In genomic region chr15:75672646-75673425, GRCh38 we compare ENCODE assay signal across 9 cellular contexts. TPM values are rescaled to one million over a fixed set of nuclear protein-coding genes. Genes with fewer than 3 reads are reported as not detected.
DNase-seq lines count a peak whose midpoint lies in the region; ATAC-seq and TF ChIP-seq lines count a peak whose summit lies in the region.
"Had no signal": no experiment of that assay in that cellular context is flagged by ENCODE, and none has a peak within 500 bp of the region (broad histone marks: within the 10 kb centered on the region; RNA-seq: fewer than 3 reads in every experiment).

No MANE protein-coding gene starts in this region.

- H3K27ac ChIP-seq in GM23248 (peak overlapping the region; percentile 81), ascending aorta (peak overlapping the region; percentile 95 to 97), hepatocyte (peak overlapping the region; percentile 95), gastrocnemius medialis (peak overlapping the region; percentile 65 to 78 (median 70))

- H3K36me3 ChIP-seq in GM23248 (ENCODE audit: low read depth) (no peaks in the 10 kb centered on the region), ascending aorta (peaks cover 21 to 22% of the 10 kb centered on the region in 2 donors), hepatocyte (replicated peaks; ENCODE audit: insufficient read depth, low read depth) (no peaks in the 10 kb centered on the region), gastrocnemius medialis (no peaks in the 10 kb centered on the region)

- H3K9me2 ChIP-seq in GM23248 (ENCODE audit: insufficient read depth) (no peaks in the 10 kb centered on the region), hepatocyte (replicated peaks; ENCODE audit: insufficient read depth) (no peaks in the 10 kb centered on the region)

- H3K9me3 ChIP-seq in GM23248 (ENCODE audit: low read depth) (no peaks in the 10 kb centered on the region), ascending aorta (no peaks in the 10 kb centered on the region), hepatocyte (ENCODE audit: low read depth) (no peaks in the 10 kb centered on the region), gastrocnemius medialis (no peaks in the 10 kb centered on the region)

- H4K20me1 ChIP-seq in GM23248 (ENCODE audit: insufficient read depth): no peaks in the 10 kb centered on the region
- no peaks in the 10 kb centered on the region for H4K20me1 ChIP-seq in hepatocyte (ENCODE audit: insufficient read depth, poor library complexity, severe bottlenecking)

- peaks cover 19% of the 10 kb centered on the region; the same call in 1 of the 2 replicates for H3F3A ChIP-seq in GM23248 (ENCODE audit: insufficient read depth)

- no peak for TF ChIP-seq POLR2A in gastrocnemius medialis (IDR thresholded peaks at IDR 0.05)

- TF ChIP-seq CTCF in ascending aorta (IDR thresholded peaks at IDR 0.05) (no peak), hepatocyte (IDR thresholded peaks at IDR 0.05; ENCODE audit: poor library complexity) (no peak), gastrocnemius medialis (IDR thresholded peaks at IDR 0.05 in 4 of 5, conservative IDR thresholded peaks at IDR 0.05 in 1 of 5) (no peak)

- ATAC-seq in gastrocnemius medialis (peak; percentile 30 to 34), HG03135 (IDR thresholded peaks at IDR 0.05; ENCODE audit: unreplicated experiment) (no peak)

- 33 to 36% methylated on average over 11 to 14 of the region's 14 CpGs for WGBS in GM23248 (ENCODE audit: low coverage in 1 of 2, low lambda C conversion rate in 2 of 2, missing lambda C conversion rate in 2 of 2), 2 experiments
- 35% methylated on average over 14 of the region's 14 CpGs for WGBS in hepatocyte (ENCODE audit: low lambda C conversion rate, missing lambda C conversion rate)

- H3K4me2 ChIP-seq in GM23248 (ENCODE audit: unreplicated experiment): peak overlapping the region; percentile 53
- peak overlapping the region; percentile 68 for H3K4me2 ChIP-seq in hepatocyte

- H3K27me3 ChIP-seq in GM23248 (replicated peaks; ENCODE audit: insufficient read depth) (no peaks in the 10 kb centered on the region), ascending aorta (no peaks in the 10 kb centered on the region), hepatocyte (no peaks in the 10 kb centered on the region), gastrocnemius medialis (no peaks in the 10 kb centered on the region)

- no peaks in the 10 kb centered on the region for H3K79me2 ChIP-seq in GM23248 (ENCODE audit: insufficient read depth)
- H3K79me2 ChIP-seq in hepatocyte: no peaks in the 10 kb centered on the region

- H3K4me3 ChIP-seq in GM23248 (no peak overlapping the region), ascending aorta (peak overlapping the region in 1 of 2 donors; percentile 33), hepatocyte (no peak overlapping the region), gastrocnemius medialis (no peak overlapping the region)

- intact Hi-C loops in ascending aorta (cut with DNase I): loop anchor here (5.0 kb wide), 1 partner anchor 36 kb away; no protein-coding TSS in a partner anchor
- intact Hi-C loops in gastrocnemius medialis (cut with DNase I; ENCODE audit: low total_unique reads): no loop called here

- DNase-seq in GM23248 (peak; percentile 63), ascending aorta (ENCODE audit: low spot score in 2 of 2) (peak in 1 of 2 donors; percentile 85), hepatocyte (ENCODE audit: low spot score) (peak; percentile 81), gastrocnemius medialis (peak in 1 of 2 donors; percentile 64), NCI-H345 treated with DMSO at 0.1 percent for 48 hours (lab: John Stamatoyannopoulos, UW; ENCODE audit: unreplicated experiment) (no peak), T-helper 9 cell (no peak), NCI-H128 (lab: John Stamatoyannopoulos, UW; ENCODE audit: unreplicated experiment) (no peak)
- DNase-seq: stimulated activated naive CD4-positive, alpha-beta T cell had no signal

- H2AFZ ChIP-seq in GM23248 (no peak overlapping the region), hepatocyte (no peak overlapping the region)

- peaks cover 30% of the 10 kb centered on the region for H3K4me1 ChIP-seq in GM23248 (ENCODE audit: insufficient read depth)
- H3K4me1 ChIP-seq in ascending aorta: peaks cover 28 to 70% of the 10 kb centered on the region in 2 donors
- H3K4me1 ChIP-seq in hepatocyte (ENCODE audit: insufficient read depth): peaks cover 36% of the 10 kb centered on the region
- peaks cover 35 to 45% of the 10 kb centered on the region in 2 donors for H3K4me1 ChIP-seq in gastrocnemius medialis

- in situ Hi-C loops in GM23248 (cut with MboI) (no loop called here), gastrocnemius medialis (cut with MboI; ENCODE audit: low sequenced_read_pairs in 4 of 4) (no loop called here)

- H3K9ac ChIP-seq in GM23248: peak overlapping the region; percentile 74

RNA-seq across cellular contexts. Expression of gene SNX33, which starts 25.1 kb away (rescaled TPM):
- 22.9 and 28.7 TPM in 2 replicates for total RNA-seq in GM23248 (2014; rRNA removed; shearing (Covaris generic))
- polyA plus RNA-seq in GM23248 (2016; fragmentation: Nextera tagmentation; extraction: Ambion mirVana): 13.0 and 13.1 TPM in 2 replicates
- 53.5 TPM for total RNA-seq in ascending aorta
- total RNA-seq in hepatocyte: 14.8 and 17.8 TPM in 2 replicates
- 21.1 and 21.8 TPM in 2 replicates for polyA plus RNA-seq in hepatocyte
- 1 to 10 TPM; 4.9 to 6.7 (median 5.5) TPM for total RNA-seq in gastrocnemius medialis

RNA-seq across cellular contexts. Expression of gene IMP3, which starts 32.8 kb away (rescaled TPM):
- 138 and 154 TPM in 2 replicates for total RNA-seq in GM23248 (2014; rRNA removed; shearing (Covaris generic))
- 103 and 105 TPM in 2 replicates for polyA plus RNA-seq in GM23248 (2016; fragmentation: Nextera tagmentation; extraction: Ambion mirVana)
- 159 TPM for total RNA-seq in ascending aorta
- 142 and 155 TPM in 2 replicates for total RNA-seq in hepatocyte
- polyA plus RNA-seq in hepatocyte: 117 and 144 TPM in 2 replicates
- 100 to 1,000 TPM; 110 to 184 (median 153) TPM for total RNA-seq in gastrocnemius medialis

RNA-seq across cellular contexts. Expression of gene CSPG4, which starts 39.8 kb away (rescaled TPM):
- 25.8 and 27.6 TPM in 2 replicates for total RNA-seq in GM23248 (2014; rRNA removed; shearing (Covaris generic))
- polyA plus RNA-seq in GM23248 (2016; fragmentation: Nextera tagmentation; extraction: Ambion mirVana) (5.3 and 5.6 TPM in 2 replicates), hepatocyte (7.8 and 8.6 TPM in 2 replicates)
- total RNA-seq in ascending aorta (258 TPM), hepatocyte (3.2 and 6.4 TPM in 2 replicates), gastrocnemius medialis (100 to 1,000 TPM in 2 of 4 donors, 10 to 100 TPM in 2; 38.2 to 145 (median 88.5) TPM)

RNA-seq across cellular contexts. Expression of gene SNUPN, which starts 47.3 kb away (rescaled TPM):
- total RNA-seq in GM23248 (2014; rRNA removed; shearing (Covaris generic)): 31.9 and 33.5 TPM in 2 replicates
- polyA plus RNA-seq in GM23248 (2016; fragmentation: Nextera tagmentation; extraction: Ambion mirVana) (38.0 and 41.5 TPM in 2 replicates), hepatocyte (28.8 and 33.2 TPM in 2 replicates)
- total RNA-seq in ascending aorta (6.7 TPM), hepatocyte (25.2 and 25.6 TPM in 2 replicates), gastrocnemius medialis (10 to 100 TPM; 14.2 to 18.3 (median 15.9) TPM)

Comparison
In these comparisons a context has a peak if more than half of its experiments do, and no peak if none do; other contexts are left out.
1. DNase-seq: peak in GM23248 (single experiment) and hepatocyte (single experiment); none in NCI-H345 treated with DMSO at 0.1 percent for 48 hours (single experiment), T-helper 9 cell (single experiment) and NCI-H128 (single experiment).
2. Peak in every context shown above with its lines, with median percentiles within 50 percentile points of each other: H3K27ac ChIP-seq.